In the genomic region with DNA sequence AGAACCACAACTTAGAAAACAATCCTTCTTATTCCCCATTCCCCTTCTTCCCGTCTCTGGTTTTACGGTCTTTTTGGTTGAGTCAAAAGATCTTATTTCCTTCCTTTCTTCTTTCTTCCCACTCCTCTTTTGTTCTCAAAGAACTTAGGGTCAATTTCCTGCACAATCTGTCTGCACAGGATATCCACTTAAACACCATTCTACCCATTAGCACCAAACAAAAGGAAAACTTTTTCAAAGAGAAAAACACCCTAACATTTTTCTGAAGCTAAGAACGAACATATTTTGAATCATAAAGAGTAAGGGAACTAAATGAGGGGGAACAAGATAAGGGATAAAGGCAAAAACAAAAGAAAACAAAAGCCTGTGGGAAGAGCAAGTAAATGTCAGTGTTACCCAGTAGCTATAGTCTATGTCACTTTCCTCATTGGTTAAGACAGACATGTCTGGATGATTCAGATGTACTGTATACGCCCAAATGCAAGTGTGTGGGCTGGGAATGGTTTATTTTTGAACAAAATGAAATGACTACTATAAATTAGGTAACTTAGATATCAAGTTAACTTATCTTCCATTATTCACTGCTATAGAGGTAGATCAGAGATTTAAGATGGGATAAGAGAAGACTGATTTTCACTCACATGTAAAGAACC, we compare ENCODE assay signal across 8 cellular contexts. TPM values are rescaled to one million over a fixed set of nuclear protein-coding genes. Genes with fewer than 3 reads are reported as not detected.
DNase-seq lines count a peak whose midpoint lies in the region; ATAC-seq, FAIRE-seq and TF ChIP-seq lines count a peak whose summit lies in the region.

No MANE protein-coding gene starts in this region.

- WGBS in K562 (ENCODE audit: insufficient coverage, low coverage, missing lambda C conversion rate), result 68% methylated on average over 4 of the region's 4 CpGs

- peaks cover 11% of the 10 kb centered on the region; the same call in 1 of the 3 replicates for H3K79me2 ChIP-seq in K562 (ENCODE audit: control insufficient read depth, insufficient read depth, low read length)

- H3K4me3 Mint-ChIP-seq in CD8-positive, alpha-beta T cell, result peak overlapping the region; percentile 2
- H3K4me3 Mint-ChIP-seq in naive B cell, result peak overlapping the region in 4 of 8 donors; percentile 7 to 23 (median 14)

- no TSS peak for BruUV-seq in K562 (replicated peaks; lab: Mats Ljungman, UMichigan)

- no peak overlapping the region for H3K9ac ChIP-seq in K562 (ENCODE audit: insufficient read depth in 1 of 2, low read depth in 2 of 2, low read length in 2 of 2)

- POLR2A ChIA-PET in CD8-positive, alpha-beta T cell (lab: Charles Lee), result interaction anchor here (1.3 kb wide), 1 partner anchor 11 kb away, joined by 4 read pairs; no protein-coding TSS in a partner anchor
- POLR2A ChIA-PET in K562 (lab: Yijun Ruan, JAX), result interaction anchor here (1.0 kb wide), 2 partner anchors 8 to 21 kb away, joined by 3 to 4 read pairs; no protein-coding TSS in a partner anchor

- H3K4me3 ChIP-seq in CD8-positive, alpha-beta T cell (ENCODE audit: low read depth, low read length), result no peak overlapping the region
- no peak overlapping the region for H3K4me3 ChIP-seq in K562

- no peaks in the 10 kb centered on the region for H3K36me3 ChIP-seq in CD8-positive, alpha-beta T cell (ENCODE audit: insufficient read depth, low read length)
- no peaks in the 10 kb centered on the region for H3K36me3 ChIP-seq in K562 (ENCODE audit: control insufficient read depth, insufficient read depth, low read length)

- peak; percentile 69 for ATAC-seq in CD8-positive, alpha-beta T cell
- ATAC-seq in K562 (peak; percentile 75), naive B cell (ENCODE audit: low read depth in 2 of 2) (peak; percentile 43 to 46), GM19324 (IDR thresholded peaks at IDR 0.05; ENCODE audit: low FRiP score, unreplicated experiment) (no peak), GM18867 (IDR thresholded peaks at IDR 0.05; ENCODE audit: unreplicated experiment) (no peak)

- no peak for DNase-seq in CD8-positive, alpha-beta T cell
- DNase-seq in MV-4-11 (lab: John Stamatoyannopoulos, UW), result peak; percentile 13
- peak in 2 of 4 experiments; percentile 9 to 17 for DNase-seq in K562 (ENCODE audit: extremely low read depth in 1 of 4, low spot score in 3 of 4)
- no peak for DNase-seq in naive B cell
- no peak for DNase-seq in NCI-H1417 (lab: John Stamatoyannopoulos, UW)
- DNase-seq in NCI-H1436 treated with DMSO at 0.1 percent for 48 hours (lab: John Stamatoyannopoulos, UW), result no peak

- peaks cover 23% of the 10 kb centered on the region for H3K4me1 ChIP-seq in CD8-positive, alpha-beta T cell (ENCODE audit: insufficient read depth, low read length)
- peaks cover 0 to 12% of the 10 kb centered on the region in 2 experiments; a peak in 2 of 5 replicates for H3K4me1 ChIP-seq in K562 (replicated peaks in 1 of 2; ENCODE audit: control insufficient read depth in 2 of 2, insufficient read depth in 2 of 2, low read length in 2 of 2)

- in situ Hi-C loops in K562 (cut with MboI), result no loop called here

- no peaks in the 10 kb centered on the region for H3K27me3 ChIP-seq in CD8-positive, alpha-beta T cell (ENCODE audit: insufficient read depth, low read length)
- H3K27me3 ChIP-seq in K562 (ENCODE audit: control insufficient read depth in 2 of 2, insufficient read depth in 2 of 2, low read length in 2 of 2), result no peaks in the 10 kb centered on the region

- H3K9me1 ChIP-seq in K562 (ENCODE audit: control insufficient read depth, insufficient read depth, low read length), result no peaks in the 10 kb centered on the region

- no peaks in the 10 kb centered on the region for H3K27me3 Mint-ChIP-seq in CD8-positive, alpha-beta T cell (ENCODE audit: low read depth)
- no peaks in the 10 kb centered on the region for H3K27me3 Mint-ChIP-seq in naive B cell

- TF ChIP-seq RAD21 in K562 (CRISPR knock-in tag; conservative IDR thresholded peaks at IDR 0.05 in 1 of 2, IDR thresholded peaks at IDR 0.05 in 1 of 2), result no peak

- H3K9me3 ChIP-seq in CD8-positive, alpha-beta T cell (ENCODE audit: low read length), result no peaks in the 10 kb centered on the region
- no peaks in the 10 kb centered on the region for H3K9me3 ChIP-seq in K562 (replicated peaks; ENCODE audit: control insufficient read depth, insufficient read depth, low read depth, low read length)

- no peak for TF ChIP-seq POLR2A in K562 (conservative IDR thresholded peaks at IDR 0.05)

- CTCF ChIA-PET in CD8-positive, alpha-beta T cell (lab: Charles Lee), result interaction anchor here (0.8 kb wide), 1 partner anchor 152 kb away, joined by 3 read pairs; a partner anchor contains a TSS
- CTCF ChIA-PET in K562 (lab: Yijun Ruan, JAX; ENCODE audit: low intra/inter-chr PET ratio), result no interaction called here

- peaks cover 2% of the 10 kb centered on the region for H3K36me3 Mint-ChIP-seq in CD8-positive, alpha-beta T cell
- peaks cover 5 to 9% of the 10 kb centered on the region in 2 donors for H3K36me3 Mint-ChIP-seq in naive B cell

- FAIRE-seq in K562 (lab: Jason Lieb, UNC), result peak; percentile 60

- H2AFZ ChIP-seq in K562 (ENCODE audit: low read depth, low read length), result no peak overlapping the region

- H3K9me3 Mint-ChIP-seq in CD8-positive, alpha-beta T cell, result no peaks in the 10 kb centered on the region
- H3K9me3 Mint-ChIP-seq in naive B cell, result no peaks in the 10 kb centered on the region

- H3K27ac ChIP-seq in CD8-positive, alpha-beta T cell (ENCODE audit: low read depth, low read length), result no peak overlapping the region
- H3K27ac ChIP-seq in K562 (ENCODE audit: extremely low read depth, low read depth, low read length), result peak overlapping the region; percentile 31; the same call in 1 of the 3 replicates

- H3K4me2 ChIP-seq in K562 (ENCODE audit: insufficient read depth, low read length), result no peak overlapping the region

- H3K27ac Mint-ChIP-seq in CD8-positive, alpha-beta T cell, result peak overlapping the region; percentile 73
- H3K27ac Mint-ChIP-seq in naive B cell, result peak overlapping the region; percentile 3 to 89 (median 57)

- H3K4me1 Mint-ChIP-seq in CD8-positive, alpha-beta T cell (ENCODE audit: low read depth), result peaks cover 44% of the 10 kb centered on the region
- peaks cover 20 to 36% (median 33%) of the 10 kb centered on the region in 3 donors for H3K4me1 Mint-ChIP-seq in naive B cell

- no peaks in the 10 kb centered on the region for H4K20me1 ChIP-seq in K562 (replicated peaks; ENCODE audit: control insufficient read depth, insufficient read depth, low read length)

- intact Hi-C loops in CD8-positive, alpha-beta T cell (cut with DNase I, micrococcal nuclease), result no loop called here
- intact Hi-C loops in K562 (cut with micrococcal nuclease), result no loop called here

- TF ChIP-seq CTCF in CD8-positive, alpha-beta T cell (IDR thresholded peaks at IDR 0.05), result no peak
- no peak for TF ChIP-seq CTCF in K562 (IDR thresholded peaks at IDR 0.05 in 2 of 3, conservative IDR thresholded peaks at IDR 0.05 in 1 of 3; ENCODE audit: insufficient read depth in 2 of 3, low read depth in 1 of 3, low read length in 3 of 3)

- no peak for TF ChIP-seq EP300 in K562 (IDR thresholded peaks at IDR 0.05; ENCODE audit: low read length)

TF ChIP-seq in K562, 482 proteins besides CTCF, POLR2A, EP300 and RAD21:
- TF ChIP-seq, protein P1, sequence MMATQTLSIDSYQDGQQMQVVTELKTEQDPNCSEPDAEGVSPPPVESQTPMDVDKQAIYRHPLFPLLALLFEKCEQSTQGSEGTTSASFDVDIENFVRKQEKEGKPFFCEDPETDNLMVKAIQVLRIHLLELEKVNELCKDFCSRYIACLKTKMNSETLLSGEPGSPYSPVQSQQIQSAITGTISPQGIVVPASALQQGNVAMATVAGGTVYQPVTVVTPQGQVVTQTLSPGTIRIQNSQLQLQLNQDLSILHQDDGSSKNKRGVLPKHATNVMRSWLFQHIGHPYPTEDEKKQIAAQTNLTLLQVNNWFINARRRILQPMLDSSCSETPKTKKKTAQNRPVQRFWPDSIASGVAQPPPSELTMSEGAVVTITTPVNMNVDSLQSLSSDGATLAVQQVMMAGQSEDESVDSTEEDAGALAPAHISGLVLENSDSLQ (IDR thresholded peaks at IDR 0.05), result 0 out of 2 replicates have a peak, but pooled peaks have one; percentile 5
- TF ChIP-seq EGR1 (conservative IDR thresholded peaks at IDR 0.05), result 0 out of 2 replicates have a peak, but pooled peaks have one; percentile 33
- TF ChIP-seq, protein P2, sequence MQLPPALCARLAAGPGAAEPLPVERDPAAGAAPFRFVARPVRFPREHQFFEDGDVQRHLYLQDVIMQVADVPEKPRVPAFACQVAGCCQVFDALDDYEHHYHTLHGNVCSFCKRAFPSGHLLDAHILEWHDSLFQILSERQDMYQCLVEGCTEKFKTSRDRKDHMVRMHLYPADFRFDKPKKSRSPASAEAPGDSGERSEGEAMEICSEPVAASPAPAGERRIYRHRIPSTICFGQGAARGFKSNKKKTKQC (CRISPR knock-in tag; IDR thresholded peaks at IDR 0.05), result no peak
- no peak for TF ChIP-seq MCM7 (IDR thresholded peaks at IDR 0.05)

RNA-seq across cellular contexts. Expression of a gene that starts 59.8 kb away (rescaled TPM):
- total RNA-seq in CD8-positive, alpha-beta T cell, result 10 to 100 TPM; 15.6 to 16.0 TPM
- total RNA-seq in K562 (2011; cell fraction: chromatin; rRNA removed; ENCODE audit: low replicate concordance), result 35.1 and 99.5 TPM in 2 replicates
- total RNA-seq in K562 (2011; cell fraction: nucleolus; rRNA removed), result 118 and 119 TPM in 2 replicates
- 78.9 and 84.8 TPM in 2 replicates for total RNA-seq in K562 (2011; cell fraction: nucleoplasm; rRNA removed)
- total RNA-seq in K562 (2014; rRNA removed), result 85.5 and 99.4 TPM in 2 replicates
- total RNA-seq in K562 (2014; rRNA removed; fragmentation: Illumina TruSeq; extraction: Trizol), result 30.7 and 33.8 TPM in 2 replicates
- 38.9 and 39.7 TPM in 2 replicates for total RNA-seq in K562 (2015; rRNA removed; fragmentation: Illumina TruSeq; extraction: Trizol)
- 56.4 and 57.5 TPM in 2 replicates for total RNA-seq in K562 (2021)
- 35.9 and 39.0 TPM in 2 replicates for polyA plus RNA-seq in K562 (2011; rRNA removed)
- 46.7 and 101 TPM in 2 replicates for polyA plus RNA-seq in K562 (2011; cell fraction: cytosol; rRNA removed)
- 32.1 and 53.1 TPM in 2 replicates for polyA plus RNA-seq in K562 (2011; cell fraction: nucleus; rRNA removed)
- 40.2 and 44.0 TPM in 2 replicates for polyA plus RNA-seq in K562 (2012)
- polyA plus RNA-seq in K562 (2014; fragmentation: Illumina TruSeq; extraction: Trizol), result 52.4 and 53.1 TPM in 2 replicates
- polyA plus RNA-seq in K562 (2014; fragmentation: Nextera tagmentation; extraction: Ambion mirVana), result 10 to 100 TPM in 1 of 2 experiments, 1 to 10 TPM in 1; 7.9 to 13.0 TPM
- polyA plus RNA-seq in K562 (2014; rRNA removed), result 94.5 and 94.7 TPM in 2 replicates
- polyA minus RNA-seq in K562 (2011; rRNA and poly(A)+ RNA removed), result 39.1 and 54.9 TPM in 2 replicates
- 30.2 and 38.8 TPM in 2 replicates for polyA minus RNA-seq in K562 (2011; cell fraction: cytosol; rRNA and poly(A)+ RNA removed)
- 23.4 and 26.4 TPM in 2 replicates for polyA minus RNA-seq in K562 (2011; cell fraction: nucleus; rRNA and poly(A)+ RNA removed)
- 10 to 100 TPM; 54.6 to 75.3 (median 59.3) TPM for polyA plus RNA-seq in naive B cell (ENCODE audit: low read depth in 6 of 6)

Comparison
In these comparisons a context has a peak if more than half of its experiments do, and no peak if none do; other contexts are left out.
1. ATAC-seq: peak in CD8-positive, alpha-beta T cell (single experiment), K562 (single experiment) and naive B cell (2 of 2); none in GM19324 (single experiment) and GM18867 (single experiment).